In the genomic region with DNA sequence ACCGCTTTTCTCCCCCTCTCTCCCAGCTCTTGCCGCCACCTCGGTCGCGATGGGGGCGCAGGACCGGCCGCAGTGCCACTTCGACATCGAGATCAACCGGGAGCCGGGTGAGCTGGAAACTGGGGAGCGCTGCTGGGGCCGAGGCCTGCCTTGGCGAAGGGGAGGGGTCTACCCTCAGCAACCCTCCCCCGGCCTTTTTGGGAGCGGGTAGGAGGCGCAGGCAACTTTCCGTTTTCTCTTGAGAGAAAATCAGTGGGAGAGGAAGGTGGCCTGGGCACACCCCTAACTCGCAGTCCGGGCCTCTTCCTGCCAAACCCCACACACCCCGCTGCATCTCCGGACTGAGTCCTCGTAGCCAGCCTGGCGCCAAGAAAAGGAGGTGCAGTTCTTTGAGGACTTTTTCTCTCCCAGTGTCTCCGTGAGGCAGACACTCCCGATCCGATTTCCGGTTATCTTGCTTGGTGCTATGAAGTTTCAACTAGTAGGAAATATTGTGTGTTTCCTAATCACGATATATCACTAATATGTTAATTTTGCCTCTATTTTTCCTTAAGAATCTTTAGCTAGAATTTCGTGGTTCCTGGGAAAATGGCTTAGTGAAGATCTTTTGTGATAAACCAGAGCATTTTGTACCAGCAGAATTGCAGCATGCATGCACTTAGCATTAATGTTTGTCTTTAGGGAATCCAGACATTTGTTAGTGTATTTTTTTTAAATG, we compare ENCODE assay signal across 8 cellular contexts. TPM values are rescaled to one million over a fixed set of nuclear protein-coding genes. Genes with fewer than 3 reads are reported as not detected.
DNase-seq lines count a peak whose midpoint lies in the region; TF ChIP-seq lines count a peak whose summit lies in the region.

No MANE protein-coding gene starts in this region.

- 0 to 1% (median 0%) methylated on average over 14 to 31 of the region's 31 CpGs for WGBS in stomach, 5 donors

- POLR2A ChIA-PET in HEK293 (lab: Yijun Ruan, JAX): interaction anchor here (0.6 to 2.7 kb wide), 12 partner anchors 8 to 274 kb away, joined by 3 to 60 read pairs (median 4); partner anchors contain the start of genes SEC22C and SS18L2

- H3K27ac ChIP-seq in HEK293 (ENCODE audit: extremely low read depth, low read depth, low read length): peak overlapping the region; percentile 75
- peak overlapping the region; percentile 94 to 99 (median 95) for H3K27ac ChIP-seq in stomach

- no peaks in the 10 kb centered on the region for H3K9me3 ChIP-seq in HEK293 (ENCODE audit: control insufficient read depth, insufficient read depth, low read depth, low read length)
- H3K9me3 ChIP-seq in stomach: no peaks in the 10 kb centered on the region

- H3K4me3 ChIP-seq in HEK293 (ENCODE audit: low read depth, low read length) (peak overlapping the region; percentile 93), epithelial cell of proximal tubule (ENCODE audit: low read depth, low read length) (peak overlapping the region; percentile 94), stomach (peak overlapping the region; percentile 76 to 98 (median 80))

- no peak for TF ChIP-seq POLR2A in stomach (IDR thresholded peaks at IDR 0.05)

- no peak for TF ChIP-seq EP300 in stomach (IDR thresholded peaks at IDR 0.05)

- no peaks in the 10 kb centered on the region for H3K27me3 ChIP-seq in stomach

- intact Hi-C loops in stomach (cut with DNase I; ENCODE audit: low total_unique reads): no loop called here

- peak in 3 of 4 experiments; percentile 24 to 45 (median 27) for DNase-seq in activated CD4-positive, CD25-positive, alpha-beta regulatory T cell (lab: John Stamatoyannopoulos, UW)
- DNase-seq in activated CD4-positive, CD25-positive, alpha-beta regulatory T cell treated with anti-CD3 and anti-CD28 coated beads, Interleukin-2, amount 50 U/mL, for 72 hours: no peak
- peak; percentile 52 for DNase-seq in MV-4-11 (lab: John Stamatoyannopoulos, UW)
- DNase-seq in activated CD4-positive, alpha-beta T cell treated with anti-CD3 and anti-CD28 coated beads, Interleukin-2, amount 50 U/mL, for 48 hours: peak; percentile 63 to 75
- DNase-seq in epithelial cell of proximal tubule (ENCODE audit: low read depth): no peak
- peak; percentile 44 for DNase-seq in mucosa of gallbladder (ENCODE audit: low spot score)
- DNase-seq in stomach: peak; percentile 64

- H3K4me1 ChIP-seq in HEK293 (ENCODE audit: control insufficient read depth, insufficient read depth, low read length): no peaks in the 10 kb centered on the region
- H3K4me1 ChIP-seq in stomach: peaks cover 28 to 53% (median 39%) of the 10 kb centered on the region in 4 donors

- CTCF ChIA-PET in HEK293 (lab: Yijun Ruan, JAX): interaction anchor here (0.6 to 1.3 kb wide), 4 partner anchors 11 to 145 kb away, joined by 3 to 4 read pairs (median 3); partner anchors contain the start of gene SS18L2

- peaks cover 10 to 29% of the 10 kb centered on the region in 2 experiments; a peak in 2 of 3 replicates for H3K36me3 ChIP-seq in HEK293 (ENCODE audit: control insufficient read depth in 2 of 2, insufficient read depth in 1 of 2, low read length in 2 of 2)
- H3K36me3 ChIP-seq in stomach: peaks cover 0 to 19% (median 7%) of the 10 kb centered on the region in 4 donors

- no peak for TF ChIP-seq CTCF in HEK293 (tag by site-specific recombination; IDR thresholded peaks at IDR 0.05)
- no peak for TF ChIP-seq CTCF in epithelial cell of proximal tubule (conservative IDR thresholded peaks at IDR 0.05; ENCODE audit: low read depth, low read length)
- peak in 2 of 7 experiments; percentile 7 to 21 for TF ChIP-seq CTCF in stomach (IDR thresholded peaks at IDR 0.05)

TF ChIP-seq in HEK293, 187 proteins besides CTCF, POLR2A, EP300 and RAD21 (continues in another document):
- no peak for TF ChIP-seq ZNF677 (tag by site-specific recombination; IDR thresholded peaks at IDR 0.05)
- TF ChIP-seq GLIS2 (tag by site-specific recombination; IDR thresholded peaks at IDR 0.05): no peak
- TF ChIP-seq ZNF423 (tag by site-specific recombination; IDR thresholded peaks at IDR 0.05): no peak
- no peak for TF ChIP-seq ZNF623 (tag by site-specific recombination; IDR thresholded peaks at IDR 0.05)
- no peak; the same call in 1 of the 2 replicates for TF ChIP-seq ZIC2 (tag by site-specific recombination; IDR thresholded peaks at IDR 0.05)
- no peak for TF ChIP-seq ZNF341 (tag by site-specific recombination; IDR thresholded peaks at IDR 0.05; ENCODE audit: low read depth)
- no peak for TF ChIP-seq ZNF16 (tag by site-specific recombination; IDR thresholded peaks at IDR 0.05; ENCODE audit: low read depth)
- no peak for TF ChIP-seq SCRT1 (tag by site-specific recombination; IDR thresholded peaks at IDR 0.05; ENCODE audit: borderline replicate concordance)
- TF ChIP-seq ZNF529 (tag by site-specific recombination; IDR thresholded peaks at IDR 0.05; ENCODE audit: insufficient replicate concordance): no peak
- TF ChIP-seq SP2 (tag by site-specific recombination; IDR thresholded peaks at IDR 0.05): peak; percentile 48
- no peak for TF ChIP-seq KLF8 (tag by site-specific recombination; IDR thresholded peaks at IDR 0.05)
- TF ChIP-seq, protein P1, sequence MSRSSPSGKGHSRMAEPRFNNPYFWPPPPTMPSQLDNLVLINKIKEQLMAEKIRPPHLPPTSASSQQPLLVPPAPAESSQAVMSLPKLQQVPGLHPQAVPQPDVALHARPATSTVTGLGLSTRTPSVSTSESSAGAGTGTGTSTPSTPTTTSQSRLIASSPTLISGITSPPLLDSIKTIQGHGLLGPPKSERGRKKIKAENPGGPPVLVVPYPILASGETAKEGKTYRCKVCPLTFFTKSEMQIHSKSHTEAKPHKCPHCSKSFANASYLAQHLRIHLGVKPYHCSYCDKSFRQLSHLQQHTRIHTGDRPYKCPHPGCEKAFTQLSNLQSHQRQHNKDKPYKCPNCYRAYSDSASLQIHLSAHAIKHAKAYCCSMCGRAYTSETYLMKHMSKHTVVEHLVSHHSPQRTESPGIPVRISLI (tag by site-specific recombination; IDR thresholded peaks at IDR 0.05): no peak
- TF ChIP-seq, protein P2, sequence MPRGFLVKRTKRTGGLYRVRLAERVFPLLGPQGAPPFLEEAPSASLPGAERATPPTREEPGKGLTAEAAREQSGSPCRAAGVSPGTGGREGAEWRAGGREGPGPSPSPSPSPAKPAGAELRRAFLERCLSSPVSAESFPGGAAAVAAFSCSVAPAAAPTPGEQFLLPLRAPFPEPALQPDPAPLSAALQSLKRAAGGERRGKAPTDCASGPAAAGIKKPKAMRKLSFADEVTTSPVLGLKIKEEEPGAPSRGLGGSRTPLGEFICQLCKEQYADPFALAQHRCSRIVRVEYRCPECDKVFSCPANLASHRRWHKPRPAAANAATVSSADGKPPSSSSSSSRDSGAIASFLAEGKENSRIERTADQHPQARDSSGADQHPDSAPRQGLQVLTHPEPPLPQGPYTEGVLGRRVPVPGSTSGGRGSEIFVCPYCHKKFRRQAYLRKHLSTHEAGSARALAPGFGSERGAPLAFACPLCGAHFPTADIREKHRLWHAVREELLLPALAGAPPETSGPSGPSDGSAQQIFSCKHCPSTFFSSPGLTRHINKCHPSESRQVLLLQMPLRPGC (tag by site-specific recombination; IDR thresholded peaks at IDR 0.05): no peak
- no peak for TF ChIP-seq BCL11B (tag by site-specific recombination; IDR thresholded peaks at IDR 0.05; ENCODE audit: low read depth)
- 0 out of 2 replicates have a peak, but pooled peaks have one; percentile 3 for TF ChIP-seq ZBTB48 (tag by site-specific recombination; IDR thresholded peaks at IDR 0.05)
- TF ChIP-seq ZNF768 (tag by site-specific recombination; IDR thresholded peaks at IDR 0.05): no peak
- TF ChIP-seq, protein P3, sequence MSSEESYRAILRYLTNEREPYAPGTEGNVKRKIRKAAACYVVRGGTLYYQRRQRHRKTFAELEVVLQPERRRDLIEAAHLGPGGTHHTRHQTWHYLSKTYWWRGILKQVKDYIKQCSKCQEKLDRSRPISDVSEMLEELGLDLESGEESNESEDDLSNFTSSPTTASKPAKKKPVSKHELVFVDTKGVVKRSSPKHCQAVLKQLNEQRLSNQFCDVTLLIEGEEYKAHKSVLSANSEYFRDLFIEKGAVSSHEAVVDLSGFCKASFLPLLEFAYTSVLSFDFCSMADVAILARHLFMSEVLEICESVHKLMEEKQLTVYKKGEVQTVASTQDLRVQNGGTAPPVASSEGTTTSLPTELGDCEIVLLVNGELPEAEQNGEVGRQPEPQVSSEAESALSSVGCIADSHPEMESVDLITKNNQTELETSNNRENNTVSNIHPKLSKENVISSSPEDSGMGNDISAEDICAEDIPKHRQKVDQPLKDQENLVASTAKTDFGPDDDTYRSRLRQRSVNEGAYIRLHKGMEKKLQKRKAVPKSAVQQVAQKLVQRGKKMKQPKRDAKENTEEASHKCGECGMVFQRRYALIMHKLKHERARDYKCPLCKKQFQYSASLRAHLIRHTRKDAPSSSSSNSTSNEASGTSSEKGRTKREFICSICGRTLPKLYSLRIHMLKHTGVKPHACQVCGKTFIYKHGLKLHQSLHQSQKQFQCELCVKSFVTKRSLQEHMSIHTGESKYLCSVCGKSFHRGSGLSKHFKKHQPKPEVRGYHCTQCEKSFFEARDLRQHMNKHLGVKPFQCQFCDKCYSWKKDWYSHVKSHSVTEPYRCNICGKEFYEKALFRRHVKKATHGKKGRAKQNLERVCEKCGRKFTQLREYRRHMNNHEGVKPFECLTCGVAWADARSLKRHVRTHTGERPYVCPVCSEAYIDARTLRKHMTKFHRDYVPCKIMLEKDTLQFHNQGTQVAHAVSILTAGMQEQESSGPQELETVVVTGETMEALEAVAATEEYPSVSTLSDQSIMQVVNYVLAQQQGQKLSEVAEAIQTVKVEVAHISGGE (tag by site-specific recombination; conservative IDR thresholded peaks at IDR 0.05; ENCODE audit: low read depth): peak; percentile 53
- peak; percentile 57 for TF ChIP-seq ZNF335 (tag by site-specific recombination; conservative IDR thresholded peaks at IDR 0.05)

RNA-seq across cellular contexts. Expression of gene NKTR, which starts 0.6 kb away (rescaled TPM):
- 18.2 and 24.3 TPM in 2 replicates for total RNA-seq in epithelial cell of proximal tubule
- total RNA-seq in mucosa of gallbladder: 55.5 TPM
- total RNA-seq in stomach: 100 to 1,000 TPM in 4 of 5 donors, 10 to 100 TPM in 1; 76.5 to 488 (median 141) TPM
- polyA plus RNA-seq in stomach: 10 to 100 TPM in 1 of 3 donors, 1 to 10 TPM in 2; 3.8 to 20.0 (median 6.4) TPM

RNA-seq across cellular contexts. Expression of gene SS18L2, which starts 10.5 kb away (rescaled TPM):
- total RNA-seq in epithelial cell of proximal tubule: 26.9 and 31.5 TPM in 2 replicates
- total RNA-seq in mucosa of gallbladder: 20.3 TPM
- total RNA-seq in stomach: 10 to 100 TPM in 4 of 5 donors, 1 to 10 TPM in 1; 8.0 to 34.4 (median 27.7) TPM
- polyA plus RNA-seq in stomach: 10 to 100 TPM; 31.9 to 59.7 (median 49.6) TPM

RNA-seq across cellular contexts. Expression of gene SEC22C, which starts 19.4 kb away (rescaled TPM):
- 40.8 and 60.0 TPM in 2 replicates for total RNA-seq in epithelial cell of proximal tubule
- 37.0 TPM for total RNA-seq in mucosa of gallbladder
- total RNA-seq in stomach: 10 to 100 TPM in 4 of 5 donors, 1 to 10 TPM in 1; 9.8 to 64.3 (median 32.7) TPM
- polyA plus RNA-seq in stomach: 10 to 100 TPM; 15.5 to 31.5 (median 26.3) TPM

RNA-seq across cellular contexts. Expression of gene ZBTB47, which starts 52.4 kb away (rescaled TPM):
- 5.6 and 6.2 TPM in 2 replicates for total RNA-seq in epithelial cell of proximal tubule
- 41.2 TPM for total RNA-seq in mucosa of gallbladder
- 10 to 100 TPM; 10.1 to 40.3 (median 19.6) TPM for total RNA-seq in stomach
- 10 to 100 TPM; 10.4 to 40.0 (median 32.1) TPM for polyA plus RNA-seq in stomach

Comparison
In these comparisons a context has a peak if more than half of its experiments do, and no peak if none do; other contexts are left out.
1. DNase-seq: peak in activated CD4-positive, CD25-positive, alpha-beta regulatory T cell (3 of 4), MV-4-11 (single experiment), activated CD4-positive, alpha-beta T cell treated with anti-CD3 and anti-CD28 coated beads, Interleukin-2, amount 50 U/mL, for 48 hours (2 of 2), mucosa of gallbladder (single experiment) and stomach (single experiment); none in activated CD4-positive, CD25-positive, alpha-beta regulatory T cell treated with anti-CD3 and anti-CD28 coated beads, Interleukin-2, amount 50 U/mL, for 72 hours (single experiment) and epithelial cell of proximal tubule (single experiment).
2. Peak in every context shown above with its lines, with median percentiles within 50 percentile points of each other: H3K4me3 ChIP-seq.